In the genomic region with DNA sequence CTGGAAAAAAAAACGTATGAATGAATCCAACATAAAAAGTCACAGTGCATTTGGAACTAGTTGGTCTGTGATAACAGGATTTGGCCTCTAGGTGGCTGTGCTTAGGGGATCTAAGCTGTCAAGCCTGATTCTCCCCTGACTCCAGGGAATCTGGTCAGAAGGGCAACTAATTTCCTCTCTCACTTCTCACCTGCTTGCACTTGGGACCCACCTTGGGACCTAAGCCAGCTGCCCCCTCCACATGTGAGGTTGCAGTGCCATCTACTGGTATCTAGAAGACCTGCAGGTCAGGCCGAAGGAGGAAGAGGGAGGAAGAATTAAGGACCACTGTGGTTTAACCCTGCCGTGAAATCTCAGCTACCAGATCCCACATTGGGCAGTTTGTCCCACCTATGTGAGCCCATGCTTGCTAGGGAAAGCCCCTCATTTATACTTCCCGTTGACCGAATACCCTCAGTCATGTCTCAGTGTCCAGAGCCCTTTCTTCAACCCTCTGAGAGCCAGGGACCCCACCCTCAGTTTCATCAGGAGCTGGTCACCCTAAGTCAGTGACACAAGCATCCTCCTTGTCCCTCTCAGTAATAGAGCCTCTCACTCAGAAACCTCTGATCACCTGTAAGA, we compare ENCODE assay signal across 8 cellular contexts. TPM values are rescaled to one million over a fixed set of nuclear protein-coding genes. Genes with fewer than 3 reads are reported as not detected.
DNase-seq lines count a peak whose midpoint lies in the region; ATAC-seq and TF ChIP-seq lines count a peak whose summit lies in the region.

No MANE protein-coding gene starts in this region.

- POLR2A ChIA-PET in activated CD8-positive, alpha-beta T cell treated with anti-CD3 and anti-CD28 coated beads, Interleukin-2, amount 10 ng/mL, durations not matched to agents 7 days and 5 days (lab: Charles Lee) = no interaction called here

- no peak overlapping the region for H3K9ac ChIP-seq in endodermal cell (ENCODE audit: extremely low read depth, low read length, poor library complexity, severe bottlenecking)

- no peaks in the 10 kb centered on the region for H3K36me3 ChIP-seq in CD4-positive, CD25-positive, alpha-beta regulatory T cell (ENCODE audit: control insufficient read depth, insufficient read depth, low read length)
- H3K36me3 ChIP-seq in endodermal cell (ENCODE audit: control insufficient read depth, insufficient read depth, low read length) = no peaks in the 10 kb centered on the region

- DNase-seq in CD4-positive, CD25-positive, alpha-beta regulatory T cell = peak; percentile 43 to 68 (median 63)
- peak; percentile 64 for DNase-seq in NCI-H526 treated with DMSO at 0.1 percent for 48 hours (lab: John Stamatoyannopoulos, UW)
- peak; percentile 66 for DNase-seq in activated CD8-positive, alpha-beta T cell treated with anti-CD3 and anti-CD28 coated beads, Interleukin-2, amount 10 ng/mL, durations not matched to agents 7 days and 5 days
- peak; percentile 94 for DNase-seq in endodermal cell
- peak; percentile 22 for DNase-seq in mucosa of gallbladder (ENCODE audit: low spot score)
- peak; percentile 13 for DNase-seq in stimulated activated naive CD4-positive, alpha-beta T cell treated with Interleukin-2 at 50 U/mL for 16 hours (lab: John Stamatoyannopoulos, UW)

- no peaks in the 10 kb centered on the region for H3K27me3 Mint-ChIP-seq in CD4-positive, CD25-positive, alpha-beta regulatory T cell
- peaks cover 9% of the 10 kb centered on the region for H3K27me3 Mint-ChIP-seq in activated CD8-positive, alpha-beta T cell treated with anti-CD3 and anti-CD28 coated beads, Interleukin-2, amount 10 ng/mL, durations not matched to agents 7 days and 5 days (ENCODE audit: low read depth)
- H3K27me3 Mint-ChIP-seq in endodermal cell (ENCODE audit: insufficient read depth) = no peaks in the 10 kb centered on the region

- no peak overlapping the region for H3K4me3 ChIP-seq in CD4-positive, CD25-positive, alpha-beta regulatory T cell (ENCODE audit: low read depth, low read length)
- H3K4me3 ChIP-seq in endodermal cell (ENCODE audit: low read length) = no peak overlapping the region

- 13 to 20% methylated on average over 1 to 5 of the region's 5 CpGs for WGBS in endodermal cell (ENCODE audit: insufficient coverage in 1 of 2, insufficient read length in 1 of 2), 2 experiments

- H3K27ac Mint-ChIP-seq in CD4-positive, CD25-positive, alpha-beta regulatory T cell = peak overlapping the region in 2 of 3 donors; percentile 27 to 73
- H3K27ac Mint-ChIP-seq in activated CD8-positive, alpha-beta T cell treated with anti-CD3 and anti-CD28 coated beads, Interleukin-2, amount 10 ng/mL, durations not matched to agents 7 days and 5 days = no peak overlapping the region
- peak overlapping the region; percentile 53 for H3K27ac Mint-ChIP-seq in endodermal cell

- CTCF ChIA-PET in activated CD8-positive, alpha-beta T cell treated with anti-CD3 and anti-CD28 coated beads, Interleukin-2, amount 10 ng/mL, durations not matched to agents 7 days and 5 days (lab: Charles Lee) = interaction anchor here (0.6 to 5.8 kb wide), 39 partner anchors 9 to 458 kb away, joined by 3 to 100 read pairs (median 7); a partner anchor contains a TSS

- peaks cover 3% of the 10 kb centered on the region for H3K4me1 ChIP-seq in CD4-positive, CD25-positive, alpha-beta regulatory T cell (ENCODE audit: control insufficient read depth, insufficient read depth, low read length, poor library complexity, severe bottlenecking)
- H3K4me1 ChIP-seq in endodermal cell (ENCODE audit: control insufficient read depth, insufficient read depth, low read length) = peaks cover 6% of the 10 kb centered on the region

- H3K4me1 Mint-ChIP-seq in CD4-positive, CD25-positive, alpha-beta regulatory T cell = peaks cover 0 to 6% (median 4%) of the 10 kb centered on the region in 4 donors
- H3K4me1 Mint-ChIP-seq in activated CD8-positive, alpha-beta T cell treated with anti-CD3 and anti-CD28 coated beads, Interleukin-2, amount 10 ng/mL, durations not matched to agents 7 days and 5 days (ENCODE audit: low read depth) = peaks cover 2% of the 10 kb centered on the region
- H3K4me1 Mint-ChIP-seq in endodermal cell = peaks cover 30% of the 10 kb centered on the region

- H3K27me3 ChIP-seq in CD4-positive, CD25-positive, alpha-beta regulatory T cell (ENCODE audit: control insufficient read depth, insufficient read depth, low read length) = no peaks in the 10 kb centered on the region
- H3K27me3 ChIP-seq in endodermal cell (ENCODE audit: control insufficient read depth, insufficient read depth, low read length, poor library complexity, severe bottlenecking) = no peaks in the 10 kb centered on the region

- H3K9me3 Mint-ChIP-seq in CD4-positive, CD25-positive, alpha-beta regulatory T cell = no peaks in the 10 kb centered on the region
- H3K9me3 Mint-ChIP-seq in activated CD8-positive, alpha-beta T cell treated with anti-CD3 and anti-CD28 coated beads, Interleukin-2, amount 10 ng/mL, durations not matched to agents 7 days and 5 days (ENCODE audit: insufficient read depth) = no peaks in the 10 kb centered on the region
- H3K9me3 Mint-ChIP-seq in endodermal cell = no peaks in the 10 kb centered on the region

- no peaks in the 10 kb centered on the region for H3K36me3 Mint-ChIP-seq in CD4-positive, CD25-positive, alpha-beta regulatory T cell
- H3K36me3 Mint-ChIP-seq in activated CD8-positive, alpha-beta T cell treated with anti-CD3 and anti-CD28 coated beads, Interleukin-2, amount 10 ng/mL, durations not matched to agents 7 days and 5 days (ENCODE audit: low read depth) = no peaks in the 10 kb centered on the region
- no peaks in the 10 kb centered on the region for H3K36me3 Mint-ChIP-seq in endodermal cell (ENCODE audit: low read depth)

- H3K9me3 ChIP-seq in CD4-positive, CD25-positive, alpha-beta regulatory T cell (ENCODE audit: control insufficient read depth in 2 of 2, low read length in 2 of 2) = no peaks in the 10 kb centered on the region
- H3K9me3 ChIP-seq in endodermal cell (ENCODE audit: control insufficient read depth, low read length) = no peaks in the 10 kb centered on the region

- no peak overlapping the region for H3K4me3 Mint-ChIP-seq in CD4-positive, CD25-positive, alpha-beta regulatory T cell
- no peak overlapping the region for H3K4me3 Mint-ChIP-seq in activated CD8-positive, alpha-beta T cell treated with anti-CD3 and anti-CD28 coated beads, Interleukin-2, amount 10 ng/mL, durations not matched to agents 7 days and 5 days
- no peak overlapping the region for H3K4me3 Mint-ChIP-seq in endodermal cell

- H3K27ac ChIP-seq in CD4-positive, CD25-positive, alpha-beta regulatory T cell (ENCODE audit: insufficient read depth, low read length, poor library complexity, severe bottlenecking) = no peak overlapping the region
- no peak overlapping the region for H3K27ac ChIP-seq in endodermal cell (ENCODE audit: low read depth, low read length)

- TF ChIP-seq CTCF in endodermal cell (conservative IDR thresholded peaks at IDR 0.05) = peak; percentile 98

- peak; percentile 69 to 74 for ATAC-seq in CD4-positive, CD25-positive, alpha-beta regulatory T cell (ENCODE audit: low read depth in 2 of 2)
- ATAC-seq in GM19324 (IDR thresholded peaks at IDR 0.05; ENCODE audit: low FRiP score, unreplicated experiment) (peak; percentile 78), HG03442 (IDR thresholded peaks at IDR 0.05; ENCODE audit: unreplicated experiment) (peak; percentile 77)
- peak; percentile 91 for ATAC-seq in activated CD8-positive, alpha-beta T cell treated with anti-CD3 and anti-CD28 coated beads, Interleukin-2, amount 10 ng/mL, durations not matched to agents 7 days and 5 days

RNA-seq across cellular contexts. Expression of a gene that starts 33.2 kb away (rescaled TPM):
- 0.79 TPM for total RNA-seq in CD4-positive, CD25-positive, alpha-beta regulatory T cell
- polyA plus RNA-seq in CD4-positive, CD25-positive, alpha-beta regulatory T cell = 1 to 10 TPM; 1.0 to 4.3 (median 1.5) TPM
- 1 to 10 TPM; 1.0 to 1.2 TPM for total RNA-seq in activated CD8-positive, alpha-beta T cell treated with anti-CD3 and anti-CD28 coated beads, Interleukin-2, amount 10 ng/mL, durations not matched to agents 7 days and 5 days
- 10 to 100 TPM; 42.2 to 70.2 TPM for total RNA-seq in endodermal cell
- polyA plus RNA-seq in endodermal cell (2013, experiment 1 of 2) = 21.8 TPM
- 22.9 TPM for polyA plus RNA-seq in endodermal cell (2013, experiment 2 of 2)
- total RNA-seq in mucosa of gallbladder = 16.3 TPM

RNA-seq across cellular contexts. Expression of a gene that starts 36.8 kb away (rescaled TPM):
- total RNA-seq in CD4-positive, CD25-positive, alpha-beta regulatory T cell = 43.7 TPM
- polyA plus RNA-seq in CD4-positive, CD25-positive, alpha-beta regulatory T cell = 10 to 100 TPM; 11.4 to 15.7 (median 13.3) TPM
- total RNA-seq in activated CD8-positive, alpha-beta T cell treated with anti-CD3 and anti-CD28 coated beads, Interleukin-2, amount 10 ng/mL, durations not matched to agents 7 days and 5 days = 10 to 100 TPM; 35.5 to 37.1 TPM
- 10 to 100 TPM in 1 of 2 donors, 1 to 10 TPM in 1; 9.4 to 28.7 TPM for total RNA-seq in endodermal cell
- polyA plus RNA-seq in endodermal cell (2013, experiment 1 of 2) = 18.4 TPM
- polyA plus RNA-seq in endodermal cell (2013, experiment 2 of 2) = 18.3 TPM
- 69.7 TPM for total RNA-seq in mucosa of gallbladder

Comparison
In these comparisons a context has a peak if more than half of its experiments do, and no peak if none do; other contexts are left out.
1. DNase-seq: peak in every context shown above with its lines; median percentile 94 in endodermal cell; 66 in activated CD8-positive, alpha-beta T cell treated with anti-CD3 and anti-CD28 coated beads, Interleukin-2, amount 10 ng/mL, durations not matched to agents 7 days and 5 days; 64 in NCI-H526 treated with DMSO at 0.1 percent for 48 hours; 63 in CD4-positive, CD25-positive, alpha-beta regulatory T cell; 22 in mucosa of gallbladder; 13 in stimulated activated naive CD4-positive, alpha-beta T cell treated with Interleukin-2 at 50 U/mL for 16 hours.